ENCODE assay signal across 9 cellular contexts in the genomic region with DNA sequence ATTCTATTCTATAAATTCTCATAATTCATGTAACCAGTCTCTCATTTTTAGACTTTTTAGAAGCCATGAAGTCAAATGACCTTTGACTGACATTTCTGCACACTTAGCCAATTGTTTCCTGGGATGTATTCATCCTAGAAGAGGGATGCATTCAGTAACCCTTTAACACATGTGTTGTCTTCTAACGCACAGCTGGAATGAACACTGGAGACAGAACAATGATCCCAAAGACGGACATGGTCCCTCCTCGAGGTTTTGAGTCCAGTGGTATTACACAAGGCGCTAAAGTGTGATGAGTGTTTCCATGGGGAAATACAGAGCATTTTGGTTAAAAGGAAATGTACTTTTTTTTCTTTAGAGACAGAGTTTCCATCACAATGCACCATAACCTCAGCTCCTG. TPM values are rescaled to one million over a fixed set of nuclear protein-coding genes. Genes with fewer than 3 reads are reported as not detected.
"Had no signal": no experiment of that assay in that cellular context is flagged by ENCODE, and none has a peak within 500 bp of the region (broad histone marks: within the 10 kb centered on the region; RNA-seq: fewer than 3 reads in every experiment).

No MANE protein-coding gene starts in this region.

- DNase-seq: H9, HCEC 1CT, KBM-7 had no signal

- FAIRE-seq: H1, H54, HepG2 had no signal

- H3K4me3 ChIP-seq: GM23338 had no signal

- H3K9me3 Mint-ChIP-seq: GM23338 had no signal

- H3K27ac Mint-ChIP-seq: GM23338, H9, IgD-negative memory B cell had no signal

- H3K4me3 Mint-ChIP-seq: GM23338, H9, IgD-negative memory B cell had no signal

- ATAC-seq: GM23338, HepG2 had no signal

RNA-seq across cellular contexts. Expression of a gene that starts 39.8 kb away (rescaled TPM):
- total RNA-seq: GM23338, H1, H9, HepG2, HT-29 had no signal
- polyA plus RNA-seq: GM23338, H1, HepG2, IgD-negative memory B cell had no signal

RNA-seq across cellular contexts. Expression of a gene that starts 42.0 kb away (rescaled TPM):
- total RNA-seq: GM23338, H1, H9, HepG2, HT-29 had no signal
- polyA plus RNA-seq: GM23338, H1, IgD-negative memory B cell had no signal
